In the genomic region with DNA sequence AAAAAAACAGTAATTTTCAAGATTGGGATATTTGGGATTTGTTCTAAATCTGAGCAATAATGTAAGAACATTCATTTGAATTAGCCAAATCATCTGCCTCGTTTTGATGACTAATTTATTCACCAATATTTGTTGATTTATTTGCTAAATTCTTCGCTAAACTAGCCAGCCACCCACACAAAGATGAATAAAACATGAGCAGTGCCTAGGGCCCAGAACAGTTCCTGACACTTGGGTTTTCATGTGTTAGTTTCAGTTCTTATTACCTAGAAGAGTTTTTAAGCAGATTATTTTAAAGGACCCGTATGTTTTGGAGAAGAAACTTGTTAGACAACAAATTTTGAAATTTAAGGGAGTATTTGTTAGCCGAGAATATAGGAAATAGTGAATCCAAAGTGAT, we compare ENCODE assay signal across 8 cellular contexts. TPM values are rescaled to one million over a fixed set of nuclear protein-coding genes. Genes with fewer than 3 reads are reported as not detected.
DNase-seq lines count a peak whose midpoint lies in the region; ATAC-seq and TF ChIP-seq lines count a peak whose summit lies in the region.

No MANE protein-coding gene starts in this region.

- H3K9me3 ChIP-seq in osteoblast (ENCODE audit: low read depth, low read length) = no peaks in the 10 kb centered on the region

- peak overlapping the region; percentile 91 for H3K27ac ChIP-seq in epithelial cell of prostate
- peak overlapping the region; percentile 86 for H3K27ac ChIP-seq in osteoblast (ENCODE audit: low read depth, low read length)

- H3K4me1 ChIP-seq in osteoblast (ENCODE audit: insufficient read depth, low read length) = peaks cover 33% of the 10 kb centered on the region

- peak overlapping the region; percentile 79 for H3K4me2 ChIP-seq in osteoblast (ENCODE audit: insufficient read depth, low read length)

- POLR2A ChIA-PET in HEK293T (lab: Yijun Ruan, JAX) = no interaction called here

- no peak for TF ChIP-seq CTCF in GM13976 (IDR thresholded peaks at IDR 0.05; ENCODE audit: borderline replicate concordance, control extremely low read depth, extremely low read depth, insufficient read depth, missing control alignments)
- no peak for TF ChIP-seq CTCF in osteoblast (IDR thresholded peaks at IDR 0.05; ENCODE audit: extremely low read depth, low read depth, low read length)

- H3K4me3 ChIP-seq in osteoblast (ENCODE audit: insufficient read depth, low read length) = peak overlapping the region; percentile 96

- ATAC-seq in HG02943 (IDR thresholded peaks at IDR 0.05; ENCODE audit: low read depth, unreplicated experiment) = peak; percentile 46

- CTCF ChIA-PET in HEK293T (lab: Yijun Ruan, JAX) = no interaction called here

- no peaks in the 10 kb centered on the region for H3K36me3 ChIP-seq in osteoblast (ENCODE audit: insufficient read depth, low read length)

- peaks cover 59% of the 10 kb centered on the region for H3K79me2 ChIP-seq in osteoblast (ENCODE audit: insufficient read depth, low read length)

- H4K20me1 ChIP-seq in osteoblast (ENCODE audit: insufficient read depth, low read length) = no peaks in the 10 kb centered on the region

- DNase-seq in A172 (ENCODE audit: low spot score) = peak; percentile 3
- peak; percentile 47 for DNase-seq in GM13976 (ENCODE audit: low spot score)
- DNase-seq in SW480 (ENCODE audit: low spot score) = peak; percentile 70
- no peak for DNase-seq in epithelial cell of prostate (ENCODE audit: low read depth, low spot score)
- DNase-seq in osteoblast (ENCODE audit: insufficient read length, low spot score, missing footprints) = peak; percentile 67
- DNase-seq in COLO829 (ENCODE audit: low spot score) = no peak
- no peak for DNase-seq in HEK293T (ENCODE audit: extremely low spot score)

- no peaks in the 10 kb centered on the region for H3K27me3 ChIP-seq in osteoblast (ENCODE audit: insufficient read depth, low read length)

- in situ Hi-C loops in GM13976 (cut with MboI; ENCODE audit: low sequenced_read_pairs, unreplicated experiment) = no loop called here

- H2AFZ ChIP-seq in osteoblast (ENCODE audit: low read length) = peak overlapping the region; percentile 4

TF ChIP-seq in HEK293T, 16 proteins besides CTCF, POLR2A, EP300 and RAD21:
- TF ChIP-seq ZNF384 (IDR thresholded peaks at IDR 0.05) = no peak
- TF ChIP-seq ARNT (IDR thresholded peaks at IDR 0.05) = no peak
- no peak for TF ChIP-seq CTBP1 (IDR thresholded peaks at IDR 0.05; ENCODE audit: borderline replicate concordance)
- TF ChIP-seq HDGF (IDR thresholded peaks at IDR 0.05; ENCODE audit: borderline replicate concordance) = no peak
- TF ChIP-seq L3MBTL2 (conservative IDR thresholded peaks at IDR 0.05) = no peak
- TF ChIP-seq NFRKB (IDR thresholded peaks at IDR 0.05) = no peak
- no peak for TF ChIP-seq ELF4 (IDR thresholded peaks at IDR 0.05)
- no peak for TF ChIP-seq TARDBP (IDR thresholded peaks at IDR 0.05)
- TF ChIP-seq SP1 (IDR thresholded peaks at IDR 0.05) = no peak
- no peak for TF ChIP-seq BHLHE40 (IDR thresholded peaks at IDR 0.05; ENCODE audit: borderline replicate concordance)
- TF ChIP-seq FOXM1 (IDR thresholded peaks at IDR 0.05; ENCODE audit: borderline replicate concordance) = no peak
- no peak for TF ChIP-seq PKNOX1 (IDR thresholded peaks at IDR 0.05)
- no peak for TF ChIP-seq LEF1 (IDR thresholded peaks at IDR 0.05; ENCODE audit: borderline replicate concordance)
- TF ChIP-seq FOXK2 (IDR thresholded peaks at IDR 0.05) = no peak
TF ChIP-seq in HEK293T: peak in this region for 0.

RNA-seq across cellular contexts. Expression of gene ETNK1, which starts 1.5 kb away (rescaled TPM):
- total RNA-seq in A172 (2014; rRNA removed; shearing (Covaris generic)) = 25.7 and 26.1 TPM in 2 replicates
- 42.1 and 43.4 TPM in 2 replicates for total RNA-seq in osteoblast

Comparison
In these comparisons a context has a peak if more than half of its experiments do, and no peak if none do; other contexts are left out.
1. DNase-seq: peak in A172 (single experiment), GM13976 (single experiment), SW480 (single experiment) and osteoblast (single experiment); none in epithelial cell of prostate (single experiment), COLO829 (single experiment) and HEK293T (single experiment).